ENCODE assay signal across 17 cellular contexts in the genomic region with DNA sequence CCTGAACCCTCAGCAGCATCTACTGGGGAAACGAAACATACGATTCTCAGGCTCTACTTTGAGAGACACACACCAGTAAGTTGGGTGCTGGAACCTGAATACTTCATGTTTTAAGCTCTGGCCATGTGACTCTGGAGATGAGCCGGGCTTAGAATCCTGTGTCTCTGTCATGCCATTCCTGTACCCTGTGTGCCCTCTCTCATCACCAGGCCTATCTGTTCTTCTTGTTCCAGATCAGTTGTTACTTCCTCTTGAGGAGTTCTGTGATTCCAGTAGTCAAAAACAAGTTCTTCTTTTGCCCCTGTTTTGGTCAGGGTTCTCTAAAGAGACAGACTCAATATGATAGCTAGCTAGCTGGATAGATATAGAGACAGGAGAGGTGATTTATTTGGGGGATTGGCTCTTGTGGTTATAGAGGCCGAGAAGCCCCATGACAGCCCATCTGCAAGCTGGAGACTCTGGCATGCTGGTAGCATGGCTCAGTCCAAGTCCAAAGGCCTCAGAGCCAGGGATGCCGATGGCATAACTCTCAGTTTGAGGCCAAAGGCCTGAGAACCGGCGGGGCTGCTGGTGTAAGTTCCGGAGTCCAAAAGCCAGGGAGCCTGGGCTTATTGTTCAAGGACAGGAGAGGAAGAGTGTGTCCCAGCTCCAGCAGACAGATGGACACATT. TPM values are rescaled to one million over a fixed set of nuclear protein-coding genes. Genes with fewer than 3 reads are reported as not detected.
A peak's percentile ranks its signal among the peaks of the same experiment; 100 is the strongest.
DNase-seq lines count a peak whose midpoint lies in the region; ATAC-seq and TF ChIP-seq lines count a peak whose summit lies in the region.
"Had no signal": no experiment of that assay in that cellular context is flagged by ENCODE, and none has a peak within 500 bp of the region (broad histone marks: within the 10 kb centered on the region; RNA-seq: fewer than 3 reads in every experiment).

No MANE protein-coding gene starts in this region.

- no peak overlapping the region for H3K9ac ChIP-seq in OCI-LY3 (ENCODE audit: low read length)

- H3K9me3 Mint-ChIP-seq in dendritic cell treated with granulocyte-macrophage colony-stimulating factor and Interleukin-4, amounts not matched to agents 40 ng/mL and 50 ng/mL, for 4 days, result no peaks in the 10 kb centered on the region
- no peaks in the 10 kb centered on the region for H3K9me3 Mint-ChIP-seq in activated T-cell treated with anti-CD3 and anti-CD28 coated beads, Interleukin-2, amount 50 U/mL, for 72 hours
- H3K9me3 Mint-ChIP-seq: activated T-helper 1 cell treated with anti-CD3 and anti-CD28 coated beads, Interleukin-12 subunit alpha, Interleukin-12 subunit beta, Interleukin-2, Interleukin-4 antibody, amounts not matched to agents 30 ng/mL and 10 ng/mL and 1 ng/mL, durations not matched to agents 14 hours and 24 hours and 36 hours had no signal

- TF ChIP-seq POLR2A in right lobe of liver (IDR thresholded peaks at IDR 0.05), result no peak
- no peak for TF ChIP-seq POLR2A in spleen (IDR thresholded peaks at IDR 0.05)

- no peaks in the 10 kb centered on the region for H3K9me3 ChIP-seq in OCI-LY3 (ENCODE audit: insufficient read depth, low read length)
- no peaks in the 10 kb centered on the region for H3K9me3 ChIP-seq in right lobe of liver
- no peaks in the 10 kb centered on the region for H3K9me3 ChIP-seq in spleen
- H3K9me3 ChIP-seq: tibial nerve had no signal

- no peak overlapping the region for H3K4me3 Mint-ChIP-seq in dendritic cell treated with granulocyte-macrophage colony-stimulating factor and Interleukin-4, amounts not matched to agents 40 ng/mL and 50 ng/mL, for 4 days
- H3K4me3 Mint-ChIP-seq in activated T-cell treated with anti-CD3 and anti-CD28 coated beads, Interleukin-2, amount 50 U/mL, for 72 hours, result no peak overlapping the region
- H3K4me3 Mint-ChIP-seq: activated CD8-positive, alpha-beta T cell treated with anti-CD3 and anti-CD28 coated beads, Interleukin-2, amount 10 ng/mL, durations not matched to agents 7 days and 5 days; activated T-helper 1 cell treated with anti-CD3 and anti-CD28 coated beads, Interleukin-12 subunit alpha, Interleukin-12 subunit beta, Interleukin-2, Interleukin-4 antibody, amounts not matched to agents 30 ng/mL and 10 ng/mL and 1 ng/mL, durations not matched to agents 14 hours and 24 hours and 36 hours; B cell had no signal

- WGBS in right lobe of liver (ENCODE audit: insufficient coverage, low coverage, low lambda C conversion rate, missing lambda C conversion rate), result 36% methylated on average over 5 of the region's 8 CpGs
- 81 to 87% (median 84%) methylated on average over 7 to 8 of the region's 8 CpGs for WGBS in spleen, 5 donors

- peak; percentile 78 to 93 (median 90) for DNase-seq in right lobe of liver
- no peak for DNase-seq in spleen
- no peak for DNase-seq in activated T-cell treated with anti-CD3 and anti-CD28 coated beads, Interleukin-2, amount 50 U/mL, for 72 hours
- no peak for DNase-seq in NCI-H128 (lab: John Stamatoyannopoulos, UW; ENCODE audit: unreplicated experiment)
- DNase-seq in stimulated activated CD4-positive, alpha-beta T cell treated with anti-CD3 and anti-CD28 coated beads, Interleukin-12 subunit alpha, Interleukin-12 subunit beta, amount 100 ng/mL, for 4 hours, result no peak
- DNase-seq in activated CD4-positive, alpha-beta T cell treated with anti-CD3 and anti-CD28 coated beads, Interleukin-2, amount 50 U/mL, for 1 hour, result no peak
- DNase-seq: activated CD8-positive, alpha-beta T cell treated with anti-CD3 and anti-CD28 coated beads, Interleukin-2, amount 10 ng/mL, durations not matched to agents 7 days and 5 days; mesenchymal stem cell; MM.1S; NCI-H2107 had no signal

- peaks cover 19% of the 10 kb centered on the region for H3K4me1 ChIP-seq in OCI-LY3 (ENCODE audit: low read length)
- peaks cover 0 to 36% (median 17%) of the 10 kb centered on the region in 4 donors for H3K4me1 ChIP-seq in right lobe of liver
- peaks cover 3 to 62% (median 22%) of the 10 kb centered on the region in 6 donors for H3K4me1 ChIP-seq in spleen
- H3K4me1 ChIP-seq: tibial nerve had no signal

- no peaks in the 10 kb centered on the region for H3K27me3 Mint-ChIP-seq in dendritic cell treated with granulocyte-macrophage colony-stimulating factor and Interleukin-4, amounts not matched to agents 40 ng/mL and 50 ng/mL, for 4 days
- peaks cover 28% of the 10 kb centered on the region for H3K27me3 Mint-ChIP-seq in activated T-cell treated with anti-CD3 and anti-CD28 coated beads, Interleukin-2, amount 50 U/mL, for 72 hours (ENCODE audit: low read depth)
- H3K27me3 Mint-ChIP-seq: B cell had no signal

- H3K36me3 ChIP-seq in OCI-LY3 (replicated peaks; ENCODE audit: low read depth, low read length) (no peaks in the 10 kb centered on the region), right lobe of liver (no peaks in the 10 kb centered on the region), spleen (no peaks in the 10 kb centered on the region)
- H3K36me3 ChIP-seq: tibial nerve had no signal

- H3K27ac ChIP-seq in OCI-LY3 (ENCODE audit: low read length), result no peak overlapping the region
- H3K27ac ChIP-seq in right lobe of liver, result peak overlapping the region; percentile 6 to 79 (median 25)
- peak overlapping the region in 5 of 8 donors; percentile 63 to 79 (median 75) for H3K27ac ChIP-seq in spleen

- H3K4me1 Mint-ChIP-seq in dendritic cell treated with granulocyte-macrophage colony-stimulating factor and Interleukin-4, amounts not matched to agents 40 ng/mL and 50 ng/mL, for 4 days (ENCODE audit: low read depth), result peaks cover 64% of the 10 kb centered on the region
- peaks cover 12% of the 10 kb centered on the region for H3K4me1 Mint-ChIP-seq in activated T-cell treated with anti-CD3 and anti-CD28 coated beads, Interleukin-2, amount 50 U/mL, for 72 hours (ENCODE audit: low read depth)

- peak overlapping the region; percentile 2; the same call in 1 of the 2 replicates for H3K4me2 ChIP-seq in OCI-LY3 (ENCODE audit: low read length)

- peak overlapping the region; percentile 38 for H3K27ac Mint-ChIP-seq in dendritic cell treated with granulocyte-macrophage colony-stimulating factor and Interleukin-4, amounts not matched to agents 40 ng/mL and 50 ng/mL, for 4 days
- no peak overlapping the region for H3K27ac Mint-ChIP-seq in activated T-cell treated with anti-CD3 and anti-CD28 coated beads, Interleukin-2, amount 50 U/mL, for 72 hours
- H3K27ac Mint-ChIP-seq: activated CD8-positive, alpha-beta T cell treated with anti-CD3 and anti-CD28 coated beads, Interleukin-2, amount 10 ng/mL, durations not matched to agents 7 days and 5 days; activated T-helper 1 cell treated with anti-CD3 and anti-CD28 coated beads, Interleukin-12 subunit alpha, Interleukin-12 subunit beta, Interleukin-2, Interleukin-4 antibody, amounts not matched to agents 30 ng/mL and 10 ng/mL and 1 ng/mL, durations not matched to agents 14 hours and 24 hours and 36 hours; B cell had no signal

- intact Hi-C loops in dendritic cell treated with granulocyte-macrophage colony-stimulating factor and Interleukin-4, amounts not matched to agents 40 ng/mL and 50 ng/mL, for 4 days (cut with micrococcal nuclease), result no loop called here
- intact Hi-C loops in right lobe of liver (cut with DNase I), result no loop called here
- intact Hi-C loops in spleen (cut with DNase I; ENCODE audit: low total_unique reads), result no loop called here

- no peak for TF ChIP-seq CTCF in OCI-LY3 (IDR thresholded peaks at IDR 0.05; ENCODE audit: low read depth, low read length)
- no peak for TF ChIP-seq CTCF in right lobe of liver (IDR thresholded peaks at IDR 0.05)
- TF ChIP-seq CTCF in spleen (IDR thresholded peaks at IDR 0.05 in 8 of 11, conservative IDR thresholded peaks at IDR 0.05 in 3 of 11), result no peak

- H3K36me3 Mint-ChIP-seq in dendritic cell treated with granulocyte-macrophage colony-stimulating factor and Interleukin-4, amounts not matched to agents 40 ng/mL and 50 ng/mL, for 4 days (ENCODE audit: low read depth), result peaks cover 73% of the 10 kb centered on the region
- H3K36me3 Mint-ChIP-seq in activated T-cell treated with anti-CD3 and anti-CD28 coated beads, Interleukin-2, amount 50 U/mL, for 72 hours (ENCODE audit: insufficient read depth in 2 of 2), result peaks cover 0 to 1% of the 10 kb centered on the region in 2 donors

- peak; percentile 92 to 96 (median 92) for ATAC-seq in right lobe of liver
- ATAC-seq in activated T-cell treated with anti-CD3 and anti-CD28 coated beads, Interleukin-2, amount 50 U/mL, for 72 hours (replicated peaks in 1 of 2), result no peak
- ATAC-seq: activated CD8-positive, alpha-beta T cell treated with anti-CD3 and anti-CD28 coated beads, Interleukin-2, amount 10 ng/mL, durations not matched to agents 7 days and 5 days had no signal

- H3K79me2 ChIP-seq in OCI-LY3 (ENCODE audit: low read length), result no peaks in the 10 kb centered on the region

- H2AFZ ChIP-seq in OCI-LY3 (ENCODE audit: low read depth, low read length), result no peak overlapping the region

- no peaks in the 10 kb centered on the region for H4K20me1 ChIP-seq in OCI-LY3 (ENCODE audit: insufficient read depth, low read length)

- H3K4me3 ChIP-seq in OCI-LY3 (ENCODE audit: low read length) (no peak overlapping the region), right lobe of liver (no peak overlapping the region), spleen (no peak overlapping the region)
- H3K4me3 ChIP-seq: dorsolateral prefrontal cortex, skin epidermis, tibial nerve had no signal

- peaks cover 10% of the 10 kb centered on the region; the same call in 1 of the 2 replicates for H3K27me3 ChIP-seq in OCI-LY3 (ENCODE audit: low read depth, low read length)
- no peaks in the 10 kb centered on the region for H3K27me3 ChIP-seq in right lobe of liver
- no peaks in the 10 kb centered on the region for H3K27me3 ChIP-seq in spleen (replicated peaks in 1 of 7)
- H3K27me3 ChIP-seq: dorsolateral prefrontal cortex, tibial nerve had no signal

RNA-seq across cellular contexts. Expression of a gene that starts 54.3 kb away (rescaled TPM):
- 10 to 100 TPM; 20.1 to 57.7 (median 31.5) TPM for total RNA-seq in right lobe of liver
- total RNA-seq in spleen, result 10 to 100 TPM; 20.0 to 52.0 (median 35.3) TPM
- polyA plus RNA-seq in spleen, result 1 to 10 TPM; 4.2 to 8.2 (median 4.6) TPM
- 1 to 10 TPM in 1 of 2 donors, under 1 TPM in 1; 0.91 to 1.2 TPM for total RNA-seq in activated T-cell treated with anti-CD3 and anti-CD28 coated beads, Interleukin-2, amount 50 U/mL, for 72 hours
- total RNA-seq: activated T-helper 1 cell treated with anti-CD3 and anti-CD28 coated beads, Interleukin-12 subunit alpha, Interleukin-12 subunit beta, Interleukin-2, Interleukin-4 antibody, amounts not matched to agents 30 ng/mL and 10 ng/mL and 1 ng/mL, durations not matched to agents 14 hours and 24 hours and 36 hours had no signal

Comparison
In these comparisons a context has a peak if more than half of its experiments do, and no peak if none do; other contexts are left out.
1. ATAC-seq: peak in right lobe of liver (4 of 4); none in activated T-cell treated with anti-CD3 and anti-CD28 coated beads, Interleukin-2, amount 50 U/mL, for 72 hours (0 of 2).
2. DNase-seq: peak in right lobe of liver (3 of 3); none in spleen (single experiment), activated T-cell treated with anti-CD3 and anti-CD28 coated beads, Interleukin-2, amount 50 U/mL, for 72 hours (0 of 2), NCI-H128 (single experiment), stimulated activated CD4-positive, alpha-beta T cell treated with anti-CD3 and anti-CD28 coated beads, Interleukin-12 subunit alpha, Interleukin-12 subunit beta, amount 100 ng/mL, for 4 hours (single experiment) and activated CD4-positive, alpha-beta T cell treated with anti-CD3 and anti-CD28 coated beads, Interleukin-2, amount 50 U/mL, for 1 hour (single experiment).
3. RNA of a gene that starts 54.3 kb away (total RNA-seq): 20.1 to 57.7 TPM in right lobe of liver and 20.0 to 52.0 TPM in spleen; 0.91 to 1.2 TPM in activated T-cell treated with anti-CD3 and anti-CD28 coated beads, Interleukin-2, amount 50 U/mL, for 72 hours; every median in the first group is over 4 times any median in the second.